7 cellular contexts compared by ENCODE assay signal in the genomic region with DNA sequence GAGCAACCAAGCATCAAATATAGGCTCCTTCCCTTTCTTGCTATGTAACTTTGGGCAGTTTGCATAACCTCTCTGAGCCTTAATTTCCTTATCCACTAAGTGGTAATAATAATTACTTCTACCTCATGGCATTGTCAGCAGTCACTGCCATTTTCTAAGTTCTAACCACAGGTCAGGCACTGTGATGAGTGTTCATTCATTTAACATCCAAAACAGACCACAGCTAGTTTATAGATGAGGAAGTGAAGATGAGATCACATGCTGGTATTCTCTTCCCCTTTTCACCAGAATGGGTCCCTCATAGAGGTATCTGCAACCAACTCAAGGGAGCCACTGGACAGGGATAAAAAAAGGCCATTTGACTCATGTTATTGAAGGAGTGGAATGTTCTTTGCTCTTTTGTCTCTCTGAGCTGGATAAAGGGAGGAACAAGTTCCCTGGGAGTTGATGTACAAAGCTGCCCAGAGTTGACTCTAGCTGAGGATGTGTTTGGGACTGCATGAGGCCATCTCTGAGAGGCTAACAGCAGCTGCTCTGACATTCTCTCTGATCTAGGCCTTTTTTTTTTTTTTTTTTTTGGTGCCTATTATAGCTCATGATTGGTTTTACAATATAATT.
DNase-seq lines count a peak whose midpoint lies in the region; ATAC-seq lines count a peak whose summit lies in the region.

No MANE protein-coding gene starts in this region.

- DNase-seq in NOMO-1 (lab: John Stamatoyannopoulos, UW; ENCODE audit: unreplicated experiment in 2 of 2) (peak; percentile 74 to 99), naive B cell (peak; percentile 77), SHP77 treated with DMSO at 0.1 percent for 48 hours (lab: John Stamatoyannopoulos, UW) (no peak), COLO668 (lab: John Stamatoyannopoulos, UW; ENCODE audit: unreplicated experiment) (no peak), NCI-H2029 treated with DMSO at 0.1 percent for 48 hours (lab: John Stamatoyannopoulos, UW) (no peak)

- peak overlapping the region; percentile 71 to 94 (median 82) for H3K27ac Mint-ChIP-seq in naive B cell

- peak overlapping the region in 5 of 8 donors; percentile 16 to 77 (median 53) for H3K4me3 Mint-ChIP-seq in naive B cell

- H3K27me3 Mint-ChIP-seq in naive B cell = no peaks in the 10 kb centered on the region

- H3K9me3 Mint-ChIP-seq in naive B cell = peaks cover 0 to 3% (median 0%) of the 10 kb centered on the region in 7 donors

- peaks cover 38 to 53% (median 48%) of the 10 kb centered on the region in 3 donors for H3K4me1 Mint-ChIP-seq in naive B cell

- no peaks in the 10 kb centered on the region for H3K36me3 Mint-ChIP-seq in naive B cell

- ATAC-seq in GM19023 (IDR thresholded peaks at IDR 0.05; ENCODE audit: unreplicated experiment) (peak; percentile 89), HG02763 (IDR thresholded peaks at IDR 0.05; ENCODE audit: unreplicated experiment) (peak; percentile 94), naive B cell (ENCODE audit: low read depth in 2 of 2) (peak; percentile 96 to 97)

Comparison
In these comparisons a context has a peak if more than half of its experiments do, and no peak if none do; other contexts are left out.
1. DNase-seq: peak in NOMO-1 (2 of 2) and naive B cell (single experiment); none in SHP77 treated with DMSO at 0.1 percent for 48 hours (single experiment), COLO668 (single experiment) and NCI-H2029 treated with DMSO at 0.1 percent for 48 hours (single experiment).
2. Peak in every context shown above with its lines, with median percentiles within 50 percentile points of each other: ATAC-seq.